Comparison of ENCODE assay signal across 10 cellular contexts in genomic region chr1:30087465-30087864, GRCh38.
DNase-seq lines count a peak whose midpoint lies in the region; ATAC-seq and TF ChIP-seq lines count a peak whose summit lies in the region.
"Had no signal": no experiment of that assay in that cellular context is flagged by ENCODE, and none has a peak within 500 bp of the region (broad histone marks: within the 10 kb centered on the region; RNA-seq: fewer than 3 reads in every experiment).

No MANE protein-coding gene starts in this region.

- H3K9ac ChIP-seq in MM.1S (ENCODE audit: low read length) = no peak overlapping the region

- H3K27me3 Mint-ChIP-seq in Calu3 (ENCODE audit: unreplicated experiment) (peaks cover 14% of the 10 kb centered on the region), HFFc6 (ENCODE audit: insufficient read depth) (peaks cover 3% of the 10 kb centered on the region), WTC11 (ENCODE audit: low read depth) (peaks cover 3% of the 10 kb centered on the region)

- no peaks in the 10 kb centered on the region for H3K9me2 ChIP-seq in MM.1S (replicated peaks; ENCODE audit: insufficient read depth, low read length)

- H3K4me1 ChIP-seq in MM.1S (ENCODE audit: low read length) = no peaks in the 10 kb centered on the region

- H3K4me3 Mint-ChIP-seq in Calu3 (ENCODE audit: low read depth, unreplicated experiment) (no peak overlapping the region), HFFc6 (no peak overlapping the region), WTC11 (no peak overlapping the region)
- H3K4me3 Mint-ChIP-seq: stimulated activated naive CD8-positive, alpha-beta T cell treated with anti-CD3 and anti-CD28 coated beads, Interleukin-15, amount 100 ng/mL, for 72 hours had no signal

- no peak overlapping the region for H3K4me2 ChIP-seq in MM.1S (ENCODE audit: low read depth, low read length)

- no peak overlapping the region for H2AFZ ChIP-seq in MM.1S (ENCODE audit: low read length)

- H3K27me3 ChIP-seq in MM.1S (replicated peaks; ENCODE audit: insufficient read depth, low read length) = peaks cover 84% of the 10 kb centered on the region

- no peak overlapping the region for H3K27ac Mint-ChIP-seq in Calu3 (ENCODE audit: unreplicated experiment)
- H3K27ac Mint-ChIP-seq in HFFc6 = no peak overlapping the region
- H3K27ac Mint-ChIP-seq in WTC11 = no peak overlapping the region
- H3K27ac Mint-ChIP-seq: stimulated activated naive CD8-positive, alpha-beta T cell treated with anti-CD3 and anti-CD28 coated beads, Interleukin-15, amount 100 ng/mL, for 72 hours had no signal

- no peaks in the 10 kb centered on the region for H3F3A ChIP-seq in MM.1S (ENCODE audit: insufficient read depth, low read length)

- POLR2A ChIA-PET in WTC11 (lab: Charles Lee) = no interaction called here

- ATAC-seq in WTC11 (peak; percentile 58), HG03565 (IDR thresholded peaks at IDR 0.05; ENCODE audit: unreplicated experiment) (no peak)
- ATAC-seq: left lung; stimulated activated naive CD8-positive, alpha-beta T cell treated with anti-CD3 and anti-CD28 coated beads, Interleukin-15, amount 100 ng/mL, for 72 hours had no signal

- BruUV-seq in Calu3 (replicated peaks; lab: Mats Ljungman, UMichigan) = no TSS peak

- H3K36me3 Mint-ChIP-seq in Calu3 (ENCODE audit: insufficient read depth, unreplicated experiment) (peaks cover 10% of the 10 kb centered on the region), HFFc6 (ENCODE audit: low read depth) (peaks cover 7% of the 10 kb centered on the region), WTC11 (peaks cover 13% of the 10 kb centered on the region)

- no peak overlapping the region for H3K27ac ChIP-seq in MM.1S (ENCODE audit: low read length)
- H3K27ac ChIP-seq: left lung had no signal

- H3K36me3 ChIP-seq in MM.1S (replicated peaks; ENCODE audit: insufficient read depth, low read length) = no peaks in the 10 kb centered on the region
- H3K36me3 ChIP-seq: left lung had no signal

- DNase-seq in Calu3 = peak; percentile 19
- DNase-seq in HFFc6 = peak; percentile 25
- peak; percentile 57 for DNase-seq in WTC11 (ENCODE audit: low spot score)
- peak; percentile 46 for DNase-seq in left kidney (ENCODE audit: low read depth, low spot score)
- DNase-seq in MM.1S = no peak
- no peak for DNase-seq in activated T-cell treated with anti-CD3 and anti-CD28 coated beads, Interleukin-2, amount 50 U/mL, for 48 hours
- DNase-seq: left lung; NCI-H1930; stimulated activated naive CD8-positive, alpha-beta T cell treated with anti-CD3 and anti-CD28 coated beads, Interleukin-15, amount 100 ng/mL, for 72 hours had no signal

- peaks cover 6% of the 10 kb centered on the region for H3K9me3 Mint-ChIP-seq in Calu3 (ENCODE audit: low read depth, unreplicated experiment)
- peaks cover 21% of the 10 kb centered on the region for H3K9me3 Mint-ChIP-seq in HFFc6
- peaks cover 18% of the 10 kb centered on the region for H3K9me3 Mint-ChIP-seq in WTC11

- no peaks in the 10 kb centered on the region for H4K20me1 ChIP-seq in MM.1S (ENCODE audit: insufficient read depth, low read length)

- H3K9me3 ChIP-seq in MM.1S (replicated peaks; ENCODE audit: insufficient read depth, low read length) = no peaks in the 10 kb centered on the region

- intact Hi-C loops in Calu3 (cut with micrococcal nuclease; ENCODE audit: unreplicated experiment) = loop anchor here (1.0 to 10.0 kb wide), 2 partner anchors 113 to 175 kb away; no protein-coding TSS in a partner anchor

- TF ChIP-seq CTCF in Calu3 (IDR thresholded peaks at IDR 0.05; ENCODE audit: unreplicated experiment) = peak; percentile 50
- TF ChIP-seq CTCF in HFFc6 (IDR thresholded peaks at IDR 0.05) = peak; percentile 66
- no peak for TF ChIP-seq CTCF in WTC11 (IDR thresholded peaks at IDR 0.05)
- TF ChIP-seq CTCF in MM.1S (IDR thresholded peaks at IDR 0.05; ENCODE audit: low read length) = no peak

- no peaks in the 10 kb centered on the region for H3K79me2 ChIP-seq in MM.1S (ENCODE audit: low read length)

- CTCF ChIA-PET in Calu3 (lab: Charles Lee) (interaction anchor here (1.0 kb wide), 1 partner anchor 187 kb away, joined by 6 read pairs; no protein-coding TSS in a partner anchor), WTC11 (lab: Charles Lee) (interaction anchor here (0.6 to 1.5 kb wide), 19 partner anchors 13 to 794 kb away, joined by 3 to 16 read pairs (median 3); no protein-coding TSS in a partner anchor)

- H3K4me1 Mint-ChIP-seq in Calu3 (ENCODE audit: low read depth, unreplicated experiment) (peaks cover 19% of the 10 kb centered on the region), HFFc6 (ENCODE audit: low read depth) (peaks cover 27% of the 10 kb centered on the region), WTC11 (peaks cover 4% of the 10 kb centered on the region; the same call in 1 of the 2 replicates)
- H3K4me1 Mint-ChIP-seq: stimulated activated naive CD8-positive, alpha-beta T cell treated with anti-CD3 and anti-CD28 coated beads, Interleukin-15, amount 100 ng/mL, for 72 hours had no signal

- H3K4me3 ChIP-seq in MM.1S (ENCODE audit: low read length) = no peak overlapping the region
- H3K4me3 ChIP-seq: left lung had no signal

TF ChIP-seq in WTC11, 78 proteins besides CTCF, POLR2A, EP300 and RAD21 (continues in another document):
- TF ChIP-seq ZBTB21 (CRISPR knock-in tag; IDR thresholded peaks at IDR 0.05; ENCODE audit: borderline replicate concordance) (no peak), FOXP4 (CRISPR knock-in tag; IDR thresholded peaks at IDR 0.05) (no peak), ZNF423 (CRISPR knock-in tag; IDR thresholded peaks at IDR 0.05) (no peak), GABPB1 (CRISPR knock-in tag; IDR thresholded peaks at IDR 0.05) (no peak), ZNF263 (CRISPR knock-in tag; IDR thresholded peaks at IDR 0.05; ENCODE audit: low read depth) (no peak), SOX15 (CRISPR knock-in tag; IDR thresholded peaks at IDR 0.05) (no peak), ZNF219 (CRISPR knock-in tag; IDR thresholded peaks at IDR 0.05; ENCODE audit: borderline replicate concordance) (no peak), EMX1 (CRISPR knock-in tag; IDR thresholded peaks at IDR 0.05) (no peak), ZNF425 (CRISPR knock-in tag; conservative IDR thresholded peaks at IDR 0.05) (no peak), TCF7 (CRISPR knock-in tag; IDR thresholded peaks at IDR 0.05; ENCODE audit: low read depth) (no peak), ZNF281 (CRISPR knock-in tag; IDR thresholded peaks at IDR 0.05) (no peak), ATF3 (CRISPR knock-in tag; conservative IDR thresholded peaks at IDR 0.05) (no peak)

Comparison
In these comparisons a context has a peak if more than half of its experiments do, and no peak if none do; other contexts are left out.
1. DNase-seq: peak in Calu3 (single experiment), HFFc6 (single experiment), WTC11 (single experiment) and left kidney (single experiment); none in MM.1S (single experiment) and activated T-cell treated with anti-CD3 and anti-CD28 coated beads, Interleukin-2, amount 50 U/mL, for 48 hours (0 of 2).
2. CTCF ChIP-seq: peak in Calu3 (single experiment) and HFFc6 (single experiment); none in WTC11 (single experiment) and MM.1S (single experiment).